9 cellular contexts compared by ENCODE assay signal in genomic region chr1:118223426-118223825, GRCh38. TPM values are rescaled to one million over a fixed set of nuclear protein-coding genes. Genes with fewer than 3 reads are reported as not detected.
DNase-seq lines count a peak whose midpoint lies in the region; ATAC-seq and TF ChIP-seq lines count a peak whose summit lies in the region.
"Had no signal": no experiment of that assay in that cellular context is flagged by ENCODE, and none has a peak within 500 bp of the region (broad histone marks: within the 10 kb centered on the region; RNA-seq: fewer than 3 reads in every experiment).

No MANE protein-coding gene starts in this region.

- H3K9me3 Mint-ChIP-seq in nephron progenitor cell (peaks cover 4% of the 10 kb centered on the region), immature natural killer cell (peaks cover 0 to 7% (median 6%) of the 10 kb centered on the region in 6 donors)

- H3K27me3 Mint-ChIP-seq in nephron progenitor cell (ENCODE audit: low read depth, poor library complexity) (peaks cover 4% of the 10 kb centered on the region), immature natural killer cell (ENCODE audit: low read depth in 3 of 3) (peaks cover 0 to 4% (median 0%) of the 10 kb centered on the region in 3 donors)

- TF ChIP-seq CTCF in LNCAP (IDR thresholded peaks at IDR 0.05) (peak; percentile 40; the same call in 1 of the 2 replicates), nephron progenitor cell (IDR thresholded peaks at IDR 0.05) (peak; percentile 68)

- peak; percentile 31 for DNase-seq in EH (ENCODE audit: low read depth)
- DNase-seq in cerebellar cortex (ENCODE audit: low spot score), result peak; percentile 66
- peak; percentile 57 for DNase-seq in nephron progenitor cell
- no peak for DNase-seq in NCI-H2029 (lab: John Stamatoyannopoulos, UW)
- no peak for DNase-seq in immature natural killer cell
- DNase-seq: NCI-H1436 had no signal

- H3K4me1 Mint-ChIP-seq in nephron progenitor cell, result peaks cover 40% of the 10 kb centered on the region
- H3K4me1 Mint-ChIP-seq in immature natural killer cell, result no peaks in the 10 kb centered on the region

- H3K36me3 Mint-ChIP-seq in nephron progenitor cell (ENCODE audit: low read depth) (no peaks in the 10 kb centered on the region), immature natural killer cell (no peaks in the 10 kb centered on the region)

- no peak for ATAC-seq in GM21515 (IDR thresholded peaks at IDR 0.05; ENCODE audit: unreplicated experiment)
- no peak for ATAC-seq in HG02973 (IDR thresholded peaks at IDR 0.05; ENCODE audit: unreplicated experiment)

- no peak overlapping the region for H3K4me3 Mint-ChIP-seq in nephron progenitor cell
- H3K4me3 Mint-ChIP-seq in immature natural killer cell, result no peak overlapping the region

- no peak overlapping the region for H3K27ac Mint-ChIP-seq in nephron progenitor cell
- H3K27ac Mint-ChIP-seq in immature natural killer cell, result no peak overlapping the region

RNA-seq across cellular contexts. Expression of gene SPAG17, which starts 38.4 kb away (rescaled TPM):
- polyA plus RNA-seq in immature natural killer cell, result not detected

Comparison
In these comparisons a context has a peak if more than half of its experiments do, and no peak if none do; other contexts are left out.
1. DNase-seq: peak in EH (single experiment), cerebellar cortex (single experiment) and nephron progenitor cell (single experiment); none in NCI-H2029 (single experiment) and immature natural killer cell (0 of 3).